26 cellular contexts compared by ENCODE assay signal in genomic region chr5:147344861-147345260, GRCh38.
"Had no signal": no experiment of that assay in that cellular context is flagged by ENCODE, and none has a peak within 500 bp of the region (broad histone marks: within the 10 kb centered on the region; RNA-seq: fewer than 3 reads in every experiment).

No MANE protein-coding gene starts in this region.

- ATAC-seq: mucosa of descending colon; naive thymus-derived CD4-positive, alpha-beta T cell; natural killer cell treated with Interleukin-12 subunit alpha and Interleukin-12 subunit beta and Interleukin-15 and Interleukin-18, amount 100 ng/mL, for 72 hours; right cardiac atrium; sciatic nerve; stimulated activated naive B cell treated with anti-CD40 and anti-IgM and Interleukin-4, amounts not matched to agents 10 μg/mL and 1 μg/mL and 100 μg/mL, for 72 hours; stimulated activated naive CD8-positive, alpha-beta T cell treated with anti-CD3 and anti-CD28 coated beads, Interleukin-15, Interleukin-2, amounts not matched to agents 100 U/mL and 50 U/mL, for 24 hours had no signal

- H3K4me2 ChIP-seq: hepatocyte had no signal

- H3K4me3 ChIP-seq: hepatocyte, left ventricle myocardium inferior, lung, mucosa of descending colon, ovary, skin epidermis, stomach, testis, thyroid gland, transverse colon, upper lobe of left lung had no signal

- H3K4me3 Mint-ChIP-seq: memory B cell; naive thymus-derived CD4-positive, alpha-beta T cell; natural killer cell treated with Interleukin-12 subunit alpha and Interleukin-12 subunit beta and Interleukin-15 and Interleukin-18, amount 100 ng/mL, for 72 hours; stimulated activated naive B cell treated with anti-CD40 and anti-IgM and Interleukin-4, amounts not matched to agents 10 μg/mL and 1 μg/mL and 100 μg/mL, for 72 hours had no signal

- H3K9me3 Mint-ChIP-seq: memory B cell; natural killer cell treated with Interleukin-12 subunit alpha and Interleukin-12 subunit beta and Interleukin-15 and Interleukin-18, amount 100 ng/mL, for 72 hours; stimulated activated naive B cell treated with anti-CD40 and anti-IgM and Interleukin-4, amounts not matched to agents 10 μg/mL and 1 μg/mL and 100 μg/mL, for 72 hours had no signal

- H3K27me3 Mint-ChIP-seq: memory B cell, progenitor cell of endocrine pancreas had no signal

- H3K27ac ChIP-seq: hepatocyte, left ventricle myocardium inferior, ovary, stomach, testis, thyroid gland, transverse colon, upper lobe of left lung had no signal

- H3K27ac Mint-ChIP-seq: memory B cell; naive thymus-derived CD4-positive, alpha-beta T cell; natural killer cell treated with Interleukin-12 subunit alpha and Interleukin-12 subunit beta and Interleukin-15 and Interleukin-18, amount 100 ng/mL, for 72 hours; progenitor cell of endocrine pancreas; stimulated activated naive B cell treated with anti-CD40 and anti-IgM and Interleukin-4, amounts not matched to agents 10 μg/mL and 1 μg/mL and 100 μg/mL, for 72 hours had no signal

- H3K36me3 ChIP-seq: left ventricle myocardium inferior, ovary, stomach, thyroid gland, transverse colon, upper lobe of left lung had no signal

- H3K9me3 ChIP-seq: left ventricle myocardium inferior, mucosa of descending colon, ovary, stomach, testis, thyroid gland, transverse colon, upper lobe of left lung had no signal

- H3K27me3 ChIP-seq: hepatocyte, ovary, stomach, testis, thyroid gland, transverse colon, upper lobe of left lung had no signal

- H3K36me3 Mint-ChIP-seq: memory B cell; naive thymus-derived CD4-positive, alpha-beta T cell; natural killer cell treated with Interleukin-12 subunit alpha and Interleukin-12 subunit beta and Interleukin-15 and Interleukin-18, amount 100 ng/mL, for 72 hours; stimulated activated naive B cell treated with anti-CD40 and anti-IgM and Interleukin-4, amounts not matched to agents 10 μg/mL and 1 μg/mL and 100 μg/mL, for 72 hours had no signal

- H2AFZ ChIP-seq: hepatocyte had no signal

- H3K4me1 ChIP-seq: left ventricle myocardium inferior, stomach, testis, transverse colon, upper lobe of left lung had no signal

- H3K4me1 Mint-ChIP-seq: memory B cell; naive thymus-derived CD4-positive, alpha-beta T cell; stimulated activated naive B cell treated with anti-CD40 and anti-IgM and Interleukin-4, amounts not matched to agents 10 μg/mL and 1 μg/mL and 100 μg/mL, for 72 hours had no signal

- DNase-seq: islet precursor cell; left ventricle myocardium inferior; midbrain; mucosa of descending colon; naive thymus-derived CD4-positive, alpha-beta T cell; ovary; retina; right cardiac atrium; stimulated activated CD4-positive, alpha-beta T cell treated with anti-CD3 and anti-CD28 coated beads, Interleukin-12 subunit alpha, Interleukin-12 subunit beta, amount 100 ng/mL, for 4 hours; stimulated activated CD4-positive, alpha-beta T cell treated with anti-CD3 and anti-CD28 coated beads, Interleukin-15, amount 100 ng/mL, for 24 hours; stimulated activated CD4-positive, alpha-beta T cell treated with anti-CD3 and anti-CD28 coated beads, Interleukin-2, amount 100 ng/mL, for 24 hours; stimulated activated CD4-positive, alpha-beta T cell treated with anti-CD3 and anti-CD28 coated beads, Interleukin-4, amount 100 ng/mL, for 1 hour; stimulated activated naive B cell treated with anti-CD40 and anti-IgM and Interleukin-4, amounts not matched to agents 10 μg/mL and 1 μg/mL and 100 μg/mL, for 72 hours; stimulated activated naive CD8-positive, alpha-beta T cell treated with anti-CD3 and anti-CD28 coated beads, Interleukin-15, Interleukin-2, amounts not matched to agents 100 U/mL and 50 U/mL, for 24 hours; stomach; testis; thyroid gland; transverse colon; upper lobe of left lung had no signal

- H3K79me2 ChIP-seq: hepatocyte had no signal
